In genomic region chr4:176321589-176321988, GRCh38 we compare ENCODE assay signal across 9 cellular contexts. TPM values are rescaled to one million over a fixed set of nuclear protein-coding genes. Genes with fewer than 3 reads are reported as not detected.
DNase-seq lines count a peak whose midpoint lies in the region; ATAC-seq and TF ChIP-seq lines count a peak whose summit lies in the region.
"Had no signal": no experiment of that assay in that cellular context is flagged by ENCODE, and none has a peak within 500 bp of the region (broad histone marks: within the 10 kb centered on the region; RNA-seq: fewer than 3 reads in every experiment).

No MANE protein-coding gene starts in this region.

- H3K27ac Mint-ChIP-seq in CD14-positive monocyte: peak overlapping the region in 3 of 7 donors; percentile 25 to 92 (median 84)
- peak overlapping the region; percentile 96 for H3K27ac Mint-ChIP-seq in chondrocyte (ENCODE audit: unreplicated experiment)
- H3K27ac Mint-ChIP-seq in natural killer cell treated with Interleukin-12 subunit alpha and Interleukin-12 subunit beta and Interleukin-15 and Interleukin-18, amount 100 ng/mL, for 72 hours: peak overlapping the region; percentile 92 to 93

- peak overlapping the region; percentile 43 to 83 for H3K4me3 Mint-ChIP-seq in CD14-positive monocyte
- H3K4me3 Mint-ChIP-seq in chondrocyte (ENCODE audit: unreplicated experiment): peak overlapping the region; percentile 91
- peak overlapping the region; percentile 92 for H3K4me3 Mint-ChIP-seq in natural killer cell treated with Interleukin-12 subunit alpha and Interleukin-12 subunit beta and Interleukin-15 and Interleukin-18, amount 100 ng/mL, for 72 hours

- H4K20me1 ChIP-seq in Karpas-422 (ENCODE audit: insufficient read depth, low read depth, low read length): peaks cover 5% of the 10 kb centered on the region; the same call in 1 of the 2 replicates

- peak overlapping the region; percentile 93; the same call in 1 of the 2 replicates for H3K9ac ChIP-seq in Karpas-422 (ENCODE audit: low read length)

- peaks cover 33% of the 10 kb centered on the region for H3K4me1 ChIP-seq in Karpas-422 (ENCODE audit: low read length)

- TF ChIP-seq CTCF in CD14-positive monocyte (IDR thresholded peaks at IDR 0.05) (no peak), chondrocyte (IDR thresholded peaks at IDR 0.05) (no peak)

- no peak overlapping the region for H2AFZ ChIP-seq in Karpas-422 (ENCODE audit: low read length)

- intact Hi-C loops in CD14-positive monocyte (cut with micrococcal nuclease): loop anchor here in 1 of 2 donors (10.0 kb wide), 1 partner anchor 1123 kb away; the partner anchor contains the start of gene AGA

- ATAC-seq in natural killer cell treated with Interleukin-12 subunit alpha and Interleukin-12 subunit beta and Interleukin-15 and Interleukin-18, amount 100 ng/mL, for 72 hours: no peak
- ATAC-seq in GM21576 (IDR thresholded peaks at IDR 0.05; ENCODE audit: unreplicated experiment) (no peak), HG03469 (IDR thresholded peaks at IDR 0.05; ENCODE audit: unreplicated experiment) (no peak)

- H3K27me3 Mint-ChIP-seq in CD14-positive monocyte (ENCODE audit: low read depth in 3 of 3) (no peaks in the 10 kb centered on the region), chondrocyte (ENCODE audit: low read depth) (no peaks in the 10 kb centered on the region)
- H3K27me3 Mint-ChIP-seq in natural killer cell treated with Interleukin-12 subunit alpha and Interleukin-12 subunit beta and Interleukin-15 and Interleukin-18, amount 100 ng/mL, for 72 hours: no peaks in the 10 kb centered on the region

- H3K36me3 Mint-ChIP-seq in CD14-positive monocyte: peaks cover 5 to 16% of the 10 kb centered on the region in 2 donors
- H3K36me3 Mint-ChIP-seq in chondrocyte (ENCODE audit: low read depth): peaks cover 1% of the 10 kb centered on the region
- peaks cover 24% of the 10 kb centered on the region for H3K36me3 Mint-ChIP-seq in natural killer cell treated with Interleukin-12 subunit alpha and Interleukin-12 subunit beta and Interleukin-15 and Interleukin-18, amount 100 ng/mL, for 72 hours

- peak overlapping the region; percentile 83 for H3K4me3 ChIP-seq in Karpas-422 (ENCODE audit: low read length)

- no peak for DNase-seq in CD14-positive monocyte (ENCODE audit: low spot score)
- DNase-seq in Karpas-422: peak; percentile 43
- DNase-seq in chondrocyte (ENCODE audit: low spot score): no peak
- no peak for DNase-seq in natural killer cell treated with Interleukin-12 subunit alpha and Interleukin-12 subunit beta and Interleukin-15 and Interleukin-18, amount 100 ng/mL, for 72 hours (ENCODE audit: low spot score)
- no peak for DNase-seq in EL
- no peak for DNase-seq in iPS-NIHi11 (ENCODE audit: low spot score)
- DNase-seq: NCI-H526 had no signal

- H3K27ac ChIP-seq in Karpas-422 (ENCODE audit: low read length): 0 out of 2 replicates have a peak overlapping the region, but pooled peaks have one; percentile 84

- H3K79me2 ChIP-seq in Karpas-422 (ENCODE audit: low read length): peaks cover 60% of the 10 kb centered on the region

- H3K4me2 ChIP-seq in Karpas-422 (ENCODE audit: low read depth, low read length, poor library complexity, severe bottlenecking): peak overlapping the region; percentile 85

- H3K27me3 ChIP-seq in Karpas-422 (ENCODE audit: low read length): no peaks in the 10 kb centered on the region

- H3K9me2 ChIP-seq in Karpas-422 (replicated peaks; ENCODE audit: insufficient read depth, low read length): no peaks in the 10 kb centered on the region

- H3K9me3 ChIP-seq in Karpas-422 (ENCODE audit: low read length): no peaks in the 10 kb centered on the region

- H3K9me3 Mint-ChIP-seq in CD14-positive monocyte (no peaks in the 10 kb centered on the region), chondrocyte (ENCODE audit: low read depth) (no peaks in the 10 kb centered on the region)
- H3K9me3 Mint-ChIP-seq in natural killer cell treated with Interleukin-12 subunit alpha and Interleukin-12 subunit beta and Interleukin-15 and Interleukin-18, amount 100 ng/mL, for 72 hours: no peaks in the 10 kb centered on the region

- H3K36me3 ChIP-seq in Karpas-422 (ENCODE audit: insufficient read depth, low read length): peaks cover 10% of the 10 kb centered on the region; the same call in 1 of the 2 replicates

- H3K4me1 Mint-ChIP-seq in CD14-positive monocyte (peaks cover 54% of the 10 kb centered on the region), chondrocyte (ENCODE audit: low read depth) (peaks cover 37% of the 10 kb centered on the region)
- H3K4me1 Mint-ChIP-seq in natural killer cell treated with Interleukin-12 subunit alpha and Interleukin-12 subunit beta and Interleukin-15 and Interleukin-18, amount 100 ng/mL, for 72 hours (ENCODE audit: low read depth in 2 of 2): peaks cover 26 to 44% of the 10 kb centered on the region in 2 donors

RNA-seq across cellular contexts. Expression of gene SPCS3, which starts 1.8 kb away (rescaled TPM):
- polyA plus RNA-seq in CD14-positive monocyte: 100 to 1,000 TPM; 107 to 112 TPM
- total RNA-seq in Karpas-422 (2014; rRNA removed; shearing (Covaris generic); ENCODE audit: low replicate concordance): 30.5 and 76.3 TPM in 2 replicates
- 114 to 154 TPM (median 122 TPM) in 3 replicates for total RNA-seq in chondrocyte
- total RNA-seq in natural killer cell treated with Interleukin-12 subunit alpha and Interleukin-12 subunit beta and Interleukin-15 and Interleukin-18, amount 100 ng/mL, for 72 hours: 100 to 1,000 TPM; 218 to 239 TPM

RNA-seq across cellular contexts. Expression of gene ASB5, which starts 52.6 kb away (rescaled TPM):
- not detected for polyA plus RNA-seq in CD14-positive monocyte
- not detected in 2 replicates for total RNA-seq in Karpas-422 (2014; rRNA removed; shearing (Covaris generic); ENCODE audit: low replicate concordance)
- 0.90 TPM in 1 of 3 replicates, not detected in the others for total RNA-seq in chondrocyte
- not detected for total RNA-seq in natural killer cell treated with Interleukin-12 subunit alpha and Interleukin-12 subunit beta and Interleukin-15 and Interleukin-18, amount 100 ng/mL, for 72 hours
